Comparison of ENCODE assay signal across 18 cellular contexts in genomic region chr4:186746581-186746980, GRCh38. TPM values are rescaled to one million over a fixed set of nuclear protein-coding genes. Genes with fewer than 3 reads are reported as not detected.
"Had no signal": no experiment of that assay in that cellular context is flagged by ENCODE, and none has a peak within 500 bp of the region (broad histone marks: within the 10 kb centered on the region; RNA-seq: fewer than 3 reads in every experiment).

No MANE protein-coding gene starts in this region.

- H3K4me1 Mint-ChIP-seq: activated CD4-positive, alpha-beta T cell treated with anti-CD3 and anti-CD28 coated beads, Interleukin-2, amount 10 ng/mL, durations not matched to agents 24 days and 14 days; brain; immature natural killer cell had no signal

- H3K36me3 ChIP-seq: thyroid gland had no signal

- H3K9me3 ChIP-seq: thyroid gland had no signal

- H3K27ac Mint-ChIP-seq: activated CD4-positive, alpha-beta T cell treated with anti-CD3 and anti-CD28 coated beads, Interleukin-2, amount 10 ng/mL, durations not matched to agents 24 days and 14 days; activated CD8-positive, alpha-beta T cell treated with anti-CD3 and anti-CD28 coated beads, Interleukin-2, amount 10 ng/mL, durations not matched to agents 7 days and 5 days; activated naive CD4-positive, alpha-beta T cell treated with anti-CD3 and anti-CD28 coated beads for 36 hours; activated T-cell treated with anti-CD3 and anti-CD28 coated beads, Interleukin-2, amount 50 U/mL, for 24 hours; brain; immature natural killer cell; T-helper 2 cell treated with Interferon-gamma antibody and Interleukin-4, amounts not matched to agents 5 μg/mL and 100 μg/mL, for 36 hours had no signal

- H3K4me3 ChIP-seq: thyroid gland had no signal

- H3K4me3 Mint-ChIP-seq: activated CD4-positive, alpha-beta T cell treated with anti-CD3 and anti-CD28 coated beads, Interleukin-2, amount 10 ng/mL, durations not matched to agents 24 days and 14 days; activated CD8-positive, alpha-beta T cell treated with anti-CD3 and anti-CD28 coated beads, Interleukin-2, amount 10 ng/mL, durations not matched to agents 7 days and 5 days; activated naive CD4-positive, alpha-beta T cell treated with anti-CD3 and anti-CD28 coated beads for 36 hours; activated T-cell treated with anti-CD3 and anti-CD28 coated beads, Interleukin-2, amount 50 U/mL, for 24 hours; brain; immature natural killer cell; T-helper 2 cell treated with Interferon-gamma antibody and Interleukin-4, amounts not matched to agents 5 μg/mL and 100 μg/mL, for 36 hours had no signal

- H3K27ac ChIP-seq: thyroid gland had no signal

- H3K27me3 Mint-ChIP-seq: activated CD4-positive, alpha-beta T cell treated with anti-CD3 and anti-CD28 coated beads, Interleukin-2, amount 10 ng/mL, durations not matched to agents 24 days and 14 days; activated T-cell treated with anti-CD3 and anti-CD28 coated beads, Interleukin-2, amount 50 U/mL, for 24 hours had no signal

- H3K36me3 Mint-ChIP-seq: brain, immature natural killer cell had no signal

- H3K4me1 ChIP-seq: thyroid gland had no signal

- DNase-seq: activated CD4-positive, alpha-beta T cell treated with anti-CD3 and anti-CD28 coated beads, Interleukin-2, amount 10 ng/mL, durations not matched to agents 24 days and 14 days; activated CD8-positive, alpha-beta T cell treated with anti-CD3 and anti-CD28 coated beads, Interleukin-2, amount 10 ng/mL, durations not matched to agents 7 days and 5 days; activated naive CD4-positive, alpha-beta T cell treated with anti-CD3 and anti-CD28 coated beads for 36 hours; activated T-cell treated with anti-CD3 and anti-CD28 coated beads, Interleukin-2, amount 50 U/mL, for 24 hours; anterior cingulate cortex; cortex of kidney; effector CD4-positive, alpha-beta T cell; immature natural killer cell; midbrain; occipital lobe; retina; stimulated activated CD4-positive, alpha-beta T cell treated with anti-CD3 and anti-CD28 coated beads, Interleukin-12 subunit alpha, Interleukin-12 subunit beta, amount 100 ng/mL, for 4 hours; stimulated activated CD4-positive, alpha-beta T cell treated with anti-CD3 and anti-CD28 coated beads, Interleukin-1b, Interleukin-23, amount 100 ng/mL, for 48 hours; stimulated activated naive CD4-positive, alpha-beta T cell treated with Interleukin-2 at 50 U/mL for 16 hours; thyroid gland had no signal

- H3K9me3 Mint-ChIP-seq: activated T-cell treated with anti-CD3 and anti-CD28 coated beads, Interleukin-2, amount 50 U/mL, for 24 hours; T-helper 2 cell treated with Interferon-gamma antibody and Interleukin-4, amounts not matched to agents 5 μg/mL and 100 μg/mL, for 36 hours had no signal

- H3K27me3 ChIP-seq: thyroid gland had no signal

- ATAC-seq: activated CD8-positive, alpha-beta T cell treated with anti-CD3 and anti-CD28 coated beads, Interleukin-2, amount 10 ng/mL, durations not matched to agents 7 days and 5 days; esophagus mucosa had no signal

RNA-seq across cellular contexts. Expression of gene FAT1, which starts 22.9 kb away (rescaled TPM):
- total RNA-seq: activated CD8-positive, alpha-beta T cell treated with anti-CD3 and anti-CD28 coated beads, Interleukin-2, amount 10 ng/mL, durations not matched to agents 7 days and 5 days had no signal
- polyA plus RNA-seq: immature natural killer cell had no signal
